9 cellular contexts compared by ENCODE assay signal in genomic region chr11:57474017-57474750, GRCh38. TPM values are rescaled to one million over a fixed set of nuclear protein-coding genes. Genes with fewer than 3 reads are reported as not detected.
DNase-seq lines count a peak whose midpoint lies in the region; ATAC-seq and TF ChIP-seq lines count a peak whose summit lies in the region.
"Had no signal": no experiment of that assay in that cellular context is flagged by ENCODE, and none has a peak within 500 bp of the region (broad histone marks: within the 10 kb centered on the region; RNA-seq: fewer than 3 reads in every experiment).

No MANE protein-coding gene starts in this region.

- TF ChIP-seq CTCF in DND-41 (IDR thresholded peaks at IDR 0.05; ENCODE audit: borderline replicate concordance, extremely low read depth, low read length, poor library complexity, severe bottlenecking) (no peak), foreskin keratinocyte (conservative IDR thresholded peaks at IDR 0.05) (no peak), osteocyte (IDR thresholded peaks at IDR 0.05) (no peak), OCI-LY7 (conservative IDR thresholded peaks at IDR 0.05; ENCODE audit: low read length) (no peak)

- H4K20me1 ChIP-seq in DND-41 (ENCODE audit: insufficient read depth, low read length) (no peaks in the 10 kb centered on the region), OCI-LY7 (ENCODE audit: insufficient read depth, low read length) (no peaks in the 10 kb centered on the region)

- peaks cover 52% of the 10 kb centered on the region for H3K27me3 Mint-ChIP-seq in osteocyte (ENCODE audit: unreplicated experiment)

- H2AFZ ChIP-seq in DND-41 (ENCODE audit: low read depth, low read length) (no peak overlapping the region), OCI-LY7 (ENCODE audit: low read length) (no peak overlapping the region)

- CTCF ChIA-PET in OCI-LY7 (lab: Charles Lee; ENCODE audit: unreplicated experiment) = interaction anchor here (0.5 to 0.9 kb wide), 2 partner anchors 10 to 175 kb away, joined by 3 read pairs; no protein-coding TSS in a partner anchor

- H3K4me2 ChIP-seq in DND-41 (ENCODE audit: insufficient read depth, low read length) (no peak overlapping the region), OCI-LY7 (ENCODE audit: low read length) (no peak overlapping the region)

- H3K27ac Mint-ChIP-seq in osteocyte (ENCODE audit: unreplicated experiment) = no peak overlapping the region

- H3K27me3 ChIP-seq in DND-41 (ENCODE audit: insufficient read depth, low read length, poor library complexity) (no peaks in the 10 kb centered on the region), foreskin keratinocyte (peaks cover 50% of the 10 kb centered on the region)

- no peaks in the 10 kb centered on the region for H3K4me1 ChIP-seq in DND-41 (ENCODE audit: insufficient read depth, low read length)
- H3K4me1 ChIP-seq in foreskin keratinocyte = no peaks in the 10 kb centered on the region
- peaks cover 18% of the 10 kb centered on the region for H3K4me1 ChIP-seq in OCI-LY7 (ENCODE audit: insufficient read depth, low read length, poor library complexity, severe bottlenecking)

- H3K36me3 ChIP-seq in DND-41 (ENCODE audit: insufficient read depth, low read length) = no peaks in the 10 kb centered on the region
- H3K36me3 ChIP-seq in OCI-LY7 (ENCODE audit: insufficient read depth, low read length) = no peaks in the 10 kb centered on the region

- no peaks in the 10 kb centered on the region for H3K79me2 ChIP-seq in DND-41 (ENCODE audit: insufficient read depth, low read length)
- H3K79me2 ChIP-seq in OCI-LY7 (ENCODE audit: insufficient read depth, low read depth, low read length) = no peaks in the 10 kb centered on the region

- no peak overlapping the region for H3K9ac ChIP-seq in DND-41 (ENCODE audit: low read depth, low read length)

- intact Hi-C loops in OCI-LY7 (cut with micrococcal nuclease; ENCODE audit: unreplicated experiment) = no loop called here

- peaks cover 6% of the 10 kb centered on the region for H3K4me1 Mint-ChIP-seq in osteocyte (ENCODE audit: unreplicated experiment)

- H3K27ac ChIP-seq in DND-41 (ENCODE audit: low read length) (no peak overlapping the region), foreskin keratinocyte (no peak overlapping the region), OCI-LY7 (ENCODE audit: low read depth, low read length, poor library complexity, severe bottlenecking) (no peak overlapping the region)

- ATAC-seq in DND-41 (ENCODE audit: insufficient read depth, low read depth) (peak; percentile 79), HG02642 (IDR thresholded peaks at IDR 0.05; ENCODE audit: poor library complexity, unreplicated experiment) (peak; percentile 39), foreskin keratinocyte (peak; percentile 20)

- H3K4me3 ChIP-seq in DND-41 (ENCODE audit: low read depth in 1 of 2, low read length in 2 of 2) (no peak overlapping the region), OCI-LY7 (ENCODE audit: low read depth, low read length, poor library complexity, severe bottlenecking) (no peak overlapping the region)

- no peaks in the 10 kb centered on the region for H3K9me2 ChIP-seq in OCI-LY7 (ENCODE audit: insufficient read depth, low read length)

- no peak overlapping the region for H3K4me3 Mint-ChIP-seq in osteocyte (ENCODE audit: unreplicated experiment)

- POLR2A ChIA-PET in OCI-LY7 (lab: Charles Lee) = interaction anchor here (0.6 to 1.6 kb wide), 3 partner anchors 10 to 73 kb away, joined by 4 read pairs; no protein-coding TSS in a partner anchor

- no peaks in the 10 kb centered on the region for H3K9me3 Mint-ChIP-seq in osteocyte (ENCODE audit: unreplicated experiment)

- H3K9me3 ChIP-seq in DND-41 (ENCODE audit: insufficient read depth, low read length, severe bottlenecking) (no peaks in the 10 kb centered on the region), OCI-LY7 (ENCODE audit: low read length) (no peaks in the 10 kb centered on the region)

- peak; percentile 54 for DNase-seq in DND-41
- DNase-seq in SIG-M5 treated with dmso at 0.1 percent for 504 hours (lab: John Stamatoyannopoulos, UW; ENCODE audit: unreplicated experiment) = peak; percentile 81
- no peak for DNase-seq in foreskin keratinocyte
- DNase-seq in GM19238 (ENCODE audit: insufficient read length, low spot score) = no peak
- no peak for DNase-seq in osteocyte (ENCODE audit: extremely low spot score, unreplicated experiment)
- no peak for DNase-seq in OCI-LY7 (ENCODE audit: low spot score)
- no peak for DNase-seq in GDM1 (lab: John Stamatoyannopoulos, UW)
- DNase-seq: islet precursor cell had no signal

- no TSS peak for BruUV-seq in OCI-LY7 (replicated peaks; lab: Mats Ljungman, UMichigan)

- H3K36me3 Mint-ChIP-seq in osteocyte (ENCODE audit: unreplicated experiment) = no peaks in the 10 kb centered on the region

RNA-seq across cellular contexts. Expression of gene RTN4RL2, which starts 13.9 kb away (rescaled TPM):
- 0.10 and 0.11 TPM in 2 replicates for total RNA-seq in foreskin keratinocyte
- 0.34 and 0.42 TPM in 2 replicates for polyA plus RNA-seq in foreskin keratinocyte
- total RNA-seq in osteocyte = 0.81 and 0.84 TPM in 2 replicates
- 0.25 and 0.41 TPM in 2 replicates for total RNA-seq in OCI-LY7 (2014; rRNA removed; shearing (Covaris generic))
- total RNA-seq in OCI-LY7 (2022) = 2.3 and 4.2 TPM in 2 replicates

RNA-seq across cellular contexts. Expression of gene SLC43A1, which starts 41.3 kb away (rescaled TPM):
- total RNA-seq in foreskin keratinocyte = 4.3 and 6.2 TPM in 2 replicates
- 3.2 and 5.4 TPM in 2 replicates for polyA plus RNA-seq in foreskin keratinocyte
- total RNA-seq in osteocyte = 14.3 and 16.2 TPM in 2 replicates
- 47.1 and 61.1 TPM in 2 replicates for total RNA-seq in OCI-LY7 (2014; rRNA removed; shearing (Covaris generic))
- 78.6 and 87.0 TPM in 2 replicates for total RNA-seq in OCI-LY7 (2022)

RNA-seq across cellular contexts. Expression of gene SLC43A3, which starts 47.3 kb away (rescaled TPM):
- 69.9 and 95.3 TPM in 2 replicates for total RNA-seq in foreskin keratinocyte
- 41.7 and 72.0 TPM in 2 replicates for polyA plus RNA-seq in foreskin keratinocyte
- total RNA-seq in osteocyte = 14.9 and 17.1 TPM in 2 replicates
- 38.4 and 41.3 TPM in 2 replicates for total RNA-seq in OCI-LY7 (2014; rRNA removed; shearing (Covaris generic))
- 55.5 and 62.1 TPM in 2 replicates for total RNA-seq in OCI-LY7 (2022)

RNA-seq across cellular contexts. Expression of gene TIMM10, which starts 56.4 kb away (rescaled TPM):
- total RNA-seq in foreskin keratinocyte (42.2 and 88.5 TPM in 2 replicates), osteocyte (47.3 and 54.5 TPM in 2 replicates), OCI-LY7 (2022) (204 and 258 TPM in 2 replicates)
- polyA plus RNA-seq in foreskin keratinocyte = 120 and 195 TPM in 2 replicates
- total RNA-seq in OCI-LY7 (2014; rRNA removed; shearing (Covaris generic)) = 163 and 195 TPM in 2 replicates

Comparison
In these comparisons a context has a peak if more than half of its experiments do, and no peak if none do; other contexts are left out.
1. ATAC-seq: peak in every context shown above with its lines; median percentile 79 in DND-41; 39 in HG02642; 20 in foreskin keratinocyte.
2. DNase-seq: peak in DND-41 (single experiment) and SIG-M5 treated with dmso at 0.1 percent for 504 hours (single experiment); none in foreskin keratinocyte (0 of 2), GM19238 (single experiment), osteocyte (single experiment), OCI-LY7 (single experiment) and GDM1 (single experiment).